8 cellular contexts compared by ENCODE assay signal in the genomic region with DNA sequence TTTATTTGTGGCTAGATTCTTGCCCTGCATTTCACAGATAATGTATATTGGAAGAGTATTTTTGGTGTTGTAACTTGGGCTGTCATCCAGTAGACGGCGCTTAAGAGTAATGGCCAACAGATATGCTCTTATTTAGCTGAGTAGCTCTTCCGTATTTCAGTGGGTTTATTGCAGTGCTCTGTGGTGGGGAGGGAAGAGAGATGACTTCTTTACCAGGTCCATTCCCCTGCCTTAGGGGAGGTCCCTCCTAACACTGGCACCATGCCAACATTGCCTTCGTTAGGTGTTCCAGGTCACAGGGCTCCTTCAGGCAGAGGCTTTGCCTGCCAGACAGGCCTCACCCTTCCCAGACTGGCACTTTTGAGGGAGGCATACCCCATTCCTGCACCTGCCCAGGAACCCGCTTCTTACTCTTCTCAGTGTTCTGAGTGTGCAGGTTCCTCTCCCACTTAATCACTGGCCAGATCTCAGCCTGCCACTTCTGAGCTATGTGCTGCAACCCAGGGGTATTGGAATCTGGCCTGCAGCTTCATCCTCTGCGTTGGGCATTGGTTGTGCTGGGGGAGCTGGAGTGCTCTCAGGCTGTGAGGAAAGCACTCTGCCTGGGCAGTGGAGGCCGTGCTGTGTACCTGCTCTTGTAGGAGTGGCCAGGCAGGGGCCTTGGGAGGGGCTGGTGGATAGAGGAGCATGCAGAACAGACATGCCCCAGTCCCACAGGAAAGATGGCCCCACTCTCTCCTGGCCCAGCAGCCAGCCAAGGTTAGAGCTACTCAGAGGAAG. TPM values are rescaled to one million over a fixed set of nuclear protein-coding genes. Genes with fewer than 3 reads are reported as not detected.
DNase-seq lines count a peak whose midpoint lies in the region; ATAC-seq and TF ChIP-seq lines count a peak whose summit lies in the region.

No MANE protein-coding gene starts in this region.

- no peaks in the 10 kb centered on the region for H3K9me3 ChIP-seq in DOHH2 (ENCODE audit: control insufficient read depth, insufficient read depth, low read length)
- H3K9me3 ChIP-seq in PC-3 (ENCODE audit: low read length): no peaks in the 10 kb centered on the region
- no peaks in the 10 kb centered on the region for H3K9me3 ChIP-seq in fibroblast of lung (ENCODE audit: control insufficient read depth, insufficient read depth, low read depth, low read length)
- H3K9me3 ChIP-seq in effector memory CD4-positive, alpha-beta T cell (ENCODE audit: control insufficient read depth, low read length): no peaks in the 10 kb centered on the region

- DNase-seq in PC-3 (peak; percentile 73), fibroblast of lung (ENCODE audit: low read depth in 2 of 2) (peak in 1 of 2 donors; percentile 52), smooth muscle cell of the brain vasculature (ENCODE audit: low read depth, low spot score) (peak; percentile 3), retina (no peak)
- no peak for DNase-seq in effector memory CD4-positive, alpha-beta T cell

- H3K36me3 ChIP-seq in DOHH2 (ENCODE audit: control insufficient read depth, low read length): no peaks in the 10 kb centered on the region
- H3K36me3 ChIP-seq in PC-3 (ENCODE audit: low read depth, low read length): no peaks in the 10 kb centered on the region
- H3K36me3 ChIP-seq in fibroblast of lung (ENCODE audit: control insufficient read depth, insufficient read depth, low read length): no peaks in the 10 kb centered on the region
- no peaks in the 10 kb centered on the region for H3K36me3 ChIP-seq in effector memory CD4-positive, alpha-beta T cell (ENCODE audit: control insufficient read depth, insufficient read depth, low read length)

- H3K4me2 ChIP-seq in DOHH2 (ENCODE audit: low read length) (no peak overlapping the region), PC-3 (ENCODE audit: low read length) (no peak overlapping the region), fibroblast of lung (ENCODE audit: extremely low read depth, insufficient read depth, low read length) (no peak overlapping the region)

- H3K4me1 ChIP-seq in DOHH2 (ENCODE audit: control insufficient read depth, low read length) (0 out of 2 replicates have a peak, but pooled peaks cover 3% of the 10 kb centered on the region), PC-3 (ENCODE audit: insufficient read depth, low read length) (no peaks in the 10 kb centered on the region), fibroblast of lung (ENCODE audit: control insufficient read depth, extremely low read depth, insufficient read depth, low read length) (no peaks in the 10 kb centered on the region)
- H3K4me1 ChIP-seq in effector memory CD4-positive, alpha-beta T cell (ENCODE audit: control insufficient read depth, insufficient read depth, low read length, poor library complexity, severe bottlenecking): no peaks in the 10 kb centered on the region

- H3K9ac ChIP-seq in PC-3 (ENCODE audit: low read length) (no peak overlapping the region), fibroblast of lung (ENCODE audit: insufficient read depth, low read length) (no peak overlapping the region)

- H3K27me3 ChIP-seq in DOHH2 (ENCODE audit: control insufficient read depth, low read length): peaks cover 6% of the 10 kb centered on the region; the same call in 1 of the 2 replicates
- peaks cover 45% of the 10 kb centered on the region for H3K27me3 ChIP-seq in PC-3 (ENCODE audit: low read length)
- no peaks in the 10 kb centered on the region for H3K27me3 ChIP-seq in fibroblast of lung (ENCODE audit: control insufficient read depth, insufficient read depth, low read length)
- peaks cover 4% of the 10 kb centered on the region for H3K27me3 ChIP-seq in effector memory CD4-positive, alpha-beta T cell (replicated peaks; ENCODE audit: control insufficient read depth, insufficient read depth, low read length, poor library complexity, severe bottlenecking)

- H3K9me2 ChIP-seq in DOHH2 (replicated peaks; ENCODE audit: control insufficient read depth, low read length) (no peaks in the 10 kb centered on the region), PC-3 (replicated peaks; ENCODE audit: low read length) (no peaks in the 10 kb centered on the region)

- H3K79me2 ChIP-seq in DOHH2 (ENCODE audit: control insufficient read depth, low read length) (no peaks in the 10 kb centered on the region), PC-3 (ENCODE audit: low read length) (no peaks in the 10 kb centered on the region), fibroblast of lung (ENCODE audit: control insufficient read depth, insufficient read depth, low read length) (no peaks in the 10 kb centered on the region)

- TF ChIP-seq CTCF in DOHH2 (IDR thresholded peaks at IDR 0.05; ENCODE audit: low read depth, low read length, poor library complexity, severe bottlenecking) (peak; percentile 81), PC-3 (conservative IDR thresholded peaks at IDR 0.05; ENCODE audit: low read depth, low read length) (peak; percentile 98), fibroblast of lung (conservative IDR thresholded peaks at IDR 0.05 in 1 of 2, IDR thresholded peaks at IDR 0.05 in 1 of 2; ENCODE audit: low read depth in 1 of 2, low read length in 2 of 2) (peak; percentile 54 to 83)

- POLR2A ChIA-PET in PC-3 (lab: Charles Lee; ENCODE audit: unreplicated experiment): interaction anchor here (0.6 kb wide), 1 partner anchor 10 kb away, joined by 3 read pairs; no protein-coding TSS in a partner anchor

- intact Hi-C loops in PC-3 (cut with micrococcal nuclease): loop anchor here (2.0 kb wide), 2 partner anchors 30 to 158 kb away; no protein-coding TSS in a partner anchor

- CTCF ChIA-PET in PC-3 (lab: Charles Lee): interaction anchor here (0.6 to 1.1 kb wide), 5 partner anchors 16 to 157 kb away, joined by 3 to 14 read pairs (median 3); no protein-coding TSS in a partner anchor

- ATAC-seq in GM18867 (IDR thresholded peaks at IDR 0.05; ENCODE audit: unreplicated experiment): peak; percentile 86
- peak; percentile 91 for ATAC-seq in HG03025 (IDR thresholded peaks at IDR 0.05; ENCODE audit: low FRiP score, unreplicated experiment)
- ATAC-seq in PC-3: peak; percentile 86

- BruUV-seq in PC-3 (replicated peaks; lab: Mats Ljungman, UMichigan): no TSS peak

- no peaks in the 10 kb centered on the region for H4K20me1 ChIP-seq in DOHH2 (ENCODE audit: control insufficient read depth, insufficient read depth, low read depth, low read length)
- no peaks in the 10 kb centered on the region for H4K20me1 ChIP-seq in PC-3 (ENCODE audit: low read length)
- no peaks in the 10 kb centered on the region for H4K20me1 ChIP-seq in fibroblast of lung (ENCODE audit: control insufficient read depth, extremely low read depth, insufficient read depth, low read length)

- H2AFZ ChIP-seq in PC-3 (ENCODE audit: low read length): no peak overlapping the region
- no peak overlapping the region for H2AFZ ChIP-seq in fibroblast of lung (ENCODE audit: low read length)

- H3K27ac ChIP-seq in DOHH2 (ENCODE audit: low read depth, low read length) (no peak overlapping the region), PC-3 (ENCODE audit: low read length) (no peak overlapping the region), fibroblast of lung (ENCODE audit: insufficient read depth, low read length) (no peak overlapping the region)
- no peak overlapping the region for H3K27ac ChIP-seq in effector memory CD4-positive, alpha-beta T cell (ENCODE audit: insufficient read depth, low read length, poor library complexity, severe bottlenecking)

- H3K4me3 ChIP-seq in DOHH2 (ENCODE audit: low read length): no peak overlapping the region
- H3K4me3 ChIP-seq in PC-3 (ENCODE audit: low read length): no peak overlapping the region
- no peak overlapping the region for H3K4me3 ChIP-seq in fibroblast of lung (replicated peaks in 1 of 4; ENCODE audit: control extremely low read depth in 1 of 4, insufficient read depth in 1 of 4, low read depth in 3 of 4, low read length in 4 of 4)
- H3K4me3 ChIP-seq in effector memory CD4-positive, alpha-beta T cell (ENCODE audit: insufficient read depth, low read depth, low read length, poor library complexity, severe bottlenecking): no peak overlapping the region

- H3F3A ChIP-seq in DOHH2 (ENCODE audit: control insufficient read depth, insufficient read depth): no peaks in the 10 kb centered on the region
- no peaks in the 10 kb centered on the region for H3F3A ChIP-seq in PC-3 (ENCODE audit: low read length, unreplicated experiment)

RNA-seq across cellular contexts. Expression of gene SLN, which starts 29.4 kb away (rescaled TPM):
- total RNA-seq in PC-3 (2014; rRNA removed) (0.40 TPM in 1 of 2 replicates, not detected in the other), fibroblast of lung (not detected in 2 replicates)
- polyA plus RNA-seq in fibroblast of lung: not detected in 2 replicates
- polyA plus RNA-seq in fibroblast of lung (2012): not detected in 2 replicates
- polyA minus RNA-seq in fibroblast of lung (ENCODE audit: low replicate concordance): not detected in 2 replicates

Comparison
In these comparisons a context has a peak if more than half of its experiments do, and no peak if none do; other contexts are left out.
1. DNase-seq: peak in PC-3 (single experiment) and smooth muscle cell of the brain vasculature (single experiment); none in effector memory CD4-positive, alpha-beta T cell (0 of 3) and retina (single experiment).
2. Peak in every context shown above with its lines, with median percentiles within 50 percentile points of each other: CTCF ChIP-seq and ATAC-seq.